ENCODE assay signal across 8 cellular contexts in genomic region chr3:44584646-44585501, GRCh38. TPM values are rescaled to one million over a fixed set of nuclear protein-coding genes. Genes with fewer than 3 reads are reported as not detected.
DNase-seq lines count a peak whose midpoint lies in the region; ATAC-seq, FAIRE-seq and TF ChIP-seq lines count a peak whose summit lies in the region.

TSS of gene ZNF660 (plus strand) at chr3:44584964. CDS start at chr3:44594194, 9,230 bp downstream.

- TF ChIP-seq CTCF in CD4-positive, alpha-beta T cell (IDR thresholded peaks at IDR 0.05): no peak
- TF ChIP-seq CTCF in nephron progenitor cell (IDR thresholded peaks at IDR 0.05): no peak

- H3K27ac Mint-ChIP-seq in CD4-positive, alpha-beta T cell: no peak within 1 kb of the TSS
- H3K27ac Mint-ChIP-seq in activated T-cell treated with anti-CD3 and anti-CD28 coated beads, Interleukin-2, amount 50 U/mL, for 72 hours: no peak within 1 kb of the TSS
- peak within 1 kb of the TSS; percentile 99 for H3K27ac Mint-ChIP-seq in nephron progenitor cell

- no peak for ATAC-seq in CD4-positive, alpha-beta T cell (ENCODE audit: poor library complexity)
- ATAC-seq in GM19455 (IDR thresholded peaks at IDR 0.05; ENCODE audit: unreplicated experiment) (peak; percentile 88), HG02840 (IDR thresholded peaks at IDR 0.05; ENCODE audit: low FRiP score, unreplicated experiment) (no peak)
- peak; percentile 62 to 73 for ATAC-seq in activated T-cell treated with anti-CD3 and anti-CD28 coated beads, Interleukin-2, amount 50 U/mL, for 72 hours (replicated peaks in 1 of 2)

- CTCF ChIA-PET in CD4-positive, alpha-beta T cell (lab: Charles Lee): no interaction called here

- H3K4me3 Mint-ChIP-seq in CD4-positive, alpha-beta T cell: peak within 1 kb of the TSS; percentile 30
- H3K4me3 Mint-ChIP-seq in activated T-cell treated with anti-CD3 and anti-CD28 coated beads, Interleukin-2, amount 50 U/mL, for 72 hours: peak within 1 kb of the TSS; percentile 67 to 74
- peak within 1 kb of the TSS; percentile 95 for H3K4me3 Mint-ChIP-seq in nephron progenitor cell

- FAIRE-seq in H54 (lab: Jason Lieb, UNC): no peak

- peaks cover 69% of the 10 kb centered on the region for H3K27me3 Mint-ChIP-seq in CD4-positive, alpha-beta T cell
- H3K27me3 Mint-ChIP-seq in activated T-cell treated with anti-CD3 and anti-CD28 coated beads, Interleukin-2, amount 50 U/mL, for 72 hours (ENCODE audit: low read depth): peaks cover 33% of the 10 kb centered on the region
- peaks cover 2% of the 10 kb centered on the region for H3K27me3 Mint-ChIP-seq in nephron progenitor cell (ENCODE audit: low read depth, poor library complexity)

- H3K27ac ChIP-seq in CD4-positive, alpha-beta T cell (ENCODE audit: low read depth, low read length): no peak within 1 kb of the TSS

- DNase-seq in CD4-positive, alpha-beta T cell: peak in 1 of 10 experiments; percentile 2
- DNase-seq in NCI-H146 (lab: John Stamatoyannopoulos, UW) (peak; percentile 89), head of caudate nucleus (peak; percentile 34 to 82 (median 65)), nephron progenitor cell (peak; percentile 81), H54 (ENCODE audit: insufficient read length, low spot score) (no peak)
- peak; percentile 6 for DNase-seq in activated T-cell treated with anti-CD3 and anti-CD28 coated beads, Interleukin-2, amount 50 U/mL, for 72 hours

- peaks cover 24% of the 10 kb centered on the region for H3K27me3 ChIP-seq in CD4-positive, alpha-beta T cell (ENCODE audit: control insufficient read depth, insufficient read depth, low read length)

- peaks cover 4% of the 10 kb centered on the region for H3K9me3 Mint-ChIP-seq in CD4-positive, alpha-beta T cell
- peaks cover 16 to 17% of the 10 kb centered on the region in 2 donors for H3K9me3 Mint-ChIP-seq in activated T-cell treated with anti-CD3 and anti-CD28 coated beads, Interleukin-2, amount 50 U/mL, for 72 hours
- peaks cover 58% of the 10 kb centered on the region for H3K9me3 Mint-ChIP-seq in nephron progenitor cell

- intact Hi-C loops in CD4-positive, alpha-beta T cell (cut with DNase I, micrococcal nuclease): no loop called here
- intact Hi-C loops in head of caudate nucleus (cut with DNase I): no loop called here

- POLR2A ChIA-PET in CD4-positive, alpha-beta T cell (lab: Charles Lee): no interaction called here

- H3K4me1 Mint-ChIP-seq in CD4-positive, alpha-beta T cell (ENCODE audit: low read depth): peaks cover 5% of the 10 kb centered on the region
- H3K4me1 Mint-ChIP-seq in activated T-cell treated with anti-CD3 and anti-CD28 coated beads, Interleukin-2, amount 50 U/mL, for 72 hours (ENCODE audit: low read depth): peaks cover 12% of the 10 kb centered on the region
- H3K4me1 Mint-ChIP-seq in nephron progenitor cell: peaks cover 29% of the 10 kb centered on the region

- TF ChIP-seq POLR2A in H54 (IDR thresholded peaks at IDR 0.05; ENCODE audit: low read depth, low read length): no peak

- H3K9me3 ChIP-seq in CD4-positive, alpha-beta T cell (ENCODE audit: control insufficient read depth, low read length): no peaks in the 10 kb centered on the region

- peaks cover 13% of the 10 kb centered on the region for H3K36me3 Mint-ChIP-seq in CD4-positive, alpha-beta T cell (ENCODE audit: low read depth)
- peaks cover 12 to 17% of the 10 kb centered on the region in 2 donors for H3K36me3 Mint-ChIP-seq in activated T-cell treated with anti-CD3 and anti-CD28 coated beads, Interleukin-2, amount 50 U/mL, for 72 hours (ENCODE audit: insufficient read depth in 2 of 2)
- peaks cover 79% of the 10 kb centered on the region for H3K36me3 Mint-ChIP-seq in nephron progenitor cell (ENCODE audit: low read depth)

RNA-seq across cellular contexts. Expression of gene ZNF660, which starts in this region (rescaled TPM):
- under 1 TPM; 0.03 to 0.05 TPM for total RNA-seq in CD4-positive, alpha-beta T cell
- 1 to 10 TPM in 1 of 2 donors, under 1 TPM in 1; 0.50 to 1.5 TPM for total RNA-seq in activated T-cell treated with anti-CD3 and anti-CD28 coated beads, Interleukin-2, amount 50 U/mL, for 72 hours

Comparison
In these comparisons a context has a peak if more than half of its experiments do, and no peak if none do; other contexts are left out.
1. ATAC-seq: peak in GM19455 (single experiment) and activated T-cell treated with anti-CD3 and anti-CD28 coated beads, Interleukin-2, amount 50 U/mL, for 72 hours (2 of 2); none in CD4-positive, alpha-beta T cell (single experiment) and HG02840 (single experiment).
2. H3K4me3 Mint-ChIP-seq: peak in every context shown above with its lines; median percentile 95 in nephron progenitor cell; 70 in activated T-cell treated with anti-CD3 and anti-CD28 coated beads, Interleukin-2, amount 50 U/mL, for 72 hours; 30 in CD4-positive, alpha-beta T cell.